Comparison of ENCODE assay signal across 15 cellular contexts in the genomic region with DNA sequence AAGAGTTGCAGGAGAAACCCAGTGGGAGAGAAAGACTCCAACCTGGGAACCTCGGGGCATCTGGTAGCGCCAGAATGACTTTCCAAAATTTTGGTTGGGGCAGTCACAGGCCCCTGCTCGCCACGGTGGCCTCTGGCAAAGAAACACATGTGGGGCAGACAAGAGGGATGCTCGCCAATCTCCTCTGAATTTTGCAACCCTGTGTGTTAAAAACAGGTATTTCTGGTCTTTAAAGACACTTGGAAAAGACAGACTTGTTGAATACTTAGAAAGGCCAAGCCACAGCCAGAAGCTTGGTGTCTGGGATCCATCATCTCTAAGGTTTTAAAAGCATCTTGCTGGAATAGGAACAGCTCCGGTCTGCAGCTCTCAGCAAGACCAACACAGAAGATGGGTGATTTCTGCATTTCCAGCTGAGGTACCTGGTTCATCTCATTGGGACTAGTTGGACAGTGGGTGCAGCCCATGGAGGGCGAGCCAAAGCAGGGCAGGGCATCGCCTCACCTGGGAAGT. TPM values are rescaled to one million over a fixed set of nuclear protein-coding genes. Genes with fewer than 3 reads are reported as not detected.
DNase-seq lines count a peak whose midpoint lies in the region; ATAC-seq and TF ChIP-seq lines count a peak whose summit lies in the region.
"Had no signal": no experiment of that assay in that cellular context is flagged by ENCODE, and none has a peak within 500 bp of the region (broad histone marks: within the 10 kb centered on the region; RNA-seq: fewer than 3 reads in every experiment).

No MANE protein-coding gene starts in this region.

- peaks cover 4% of the 10 kb centered on the region for H3K4me1 ChIP-seq in colonic mucosa
- H3K4me1 ChIP-seq in mucosa of rectum (ENCODE audit: control insufficient read depth in 2 of 2, insufficient read depth in 2 of 2, low read length in 2 of 2): peaks cover 0 to 6% of the 10 kb centered on the region in 2 donors
- peaks cover 10 to 18% of the 10 kb centered on the region in 2 donors for H3K4me1 ChIP-seq in thyroid gland

- H3K27me3 Mint-ChIP-seq in activated naive CD4-positive, alpha-beta T cell treated with anti-CD3 and anti-CD28 coated beads, Interleukin-2, amount 50 U/mL, for 24 hours: no peaks in the 10 kb centered on the region
- H3K27me3 Mint-ChIP-seq in mesothelial cell of epicardium (ENCODE audit: low read depth): peaks cover 40% of the 10 kb centered on the region

- intact Hi-C loops in colonic mucosa (cut with DNase I) (no loop called here), thyroid gland (cut with DNase I) (no loop called here)

- TF ChIP-seq POLR2A in thyroid gland (IDR thresholded peaks at IDR 0.05): no peak

- H3K27ac ChIP-seq in colonic mucosa: peak overlapping the region; percentile 70
- peak overlapping the region; percentile 64 to 74 for H3K27ac ChIP-seq in mucosa of rectum (ENCODE audit: low read depth in 2 of 2, low read length in 2 of 2)
- H3K27ac ChIP-seq in thyroid gland: peak overlapping the region in 2 of 3 donors; percentile 41 to 46

- no peak overlapping the region for H3K4me3 Mint-ChIP-seq in activated naive CD4-positive, alpha-beta T cell treated with anti-CD3 and anti-CD28 coated beads, Interleukin-2, amount 50 U/mL, for 24 hours
- H3K4me3 Mint-ChIP-seq in mesothelial cell of epicardium: no peak overlapping the region
- H3K4me3 Mint-ChIP-seq: neural crest cell had no signal

- H3K9ac ChIP-seq in colonic mucosa (ENCODE audit: low read depth in 2 of 2, low read length in 2 of 2): no peak overlapping the region
- no peak overlapping the region for H3K9ac ChIP-seq in mucosa of rectum (ENCODE audit: low read depth in 1 of 2, low read length in 2 of 2)

- H3K27ac Mint-ChIP-seq in activated naive CD4-positive, alpha-beta T cell treated with anti-CD3 and anti-CD28 coated beads, Interleukin-2, amount 50 U/mL, for 24 hours: peak overlapping the region; percentile 62
- peak overlapping the region in 1 of 2 donors; percentile 45 for H3K27ac Mint-ChIP-seq in activated naive CD4-positive, alpha-beta T cell treated with anti-CD3 and anti-CD28 coated beads, Interleukin-2, amount 50 U/mL, for 72 hours
- H3K27ac Mint-ChIP-seq in mesothelial cell of epicardium: no peak overlapping the region

- no peak for ATAC-seq in activated naive CD4-positive, alpha-beta T cell treated with anti-CD3 and anti-CD28 coated beads, Interleukin-2, amount 50 U/mL, for 72 hours
- ATAC-seq in HG02852 (IDR thresholded peaks at IDR 0.05; ENCODE audit: unreplicated experiment): no peak
- ATAC-seq: HCT116 had no signal

- H3K4me3 ChIP-seq in colonic mucosa: no peak overlapping the region
- H3K4me3 ChIP-seq in mucosa of rectum (ENCODE audit: low read length in 2 of 2): peak overlapping the region in 1 of 2 donors; percentile 13
- no peak overlapping the region for H3K4me3 ChIP-seq in thyroid gland (replicated peaks in 1 of 3)

- H3K36me3 Mint-ChIP-seq in activated naive CD4-positive, alpha-beta T cell treated with anti-CD3 and anti-CD28 coated beads, Interleukin-2, amount 50 U/mL, for 24 hours: peaks cover 29% of the 10 kb centered on the region
- peaks cover 62 to 71% of the 10 kb centered on the region in 2 donors for H3K36me3 Mint-ChIP-seq in activated naive CD4-positive, alpha-beta T cell treated with anti-CD3 and anti-CD28 coated beads, Interleukin-2, amount 50 U/mL, for 72 hours
- H3K36me3 Mint-ChIP-seq in mesothelial cell of epicardium: no peaks in the 10 kb centered on the region

- no peaks in the 10 kb centered on the region for H3K27me3 ChIP-seq in colonic mucosa
- H3K27me3 ChIP-seq in mucosa of rectum (ENCODE audit: control insufficient read depth in 2 of 2, insufficient read depth in 2 of 2, low read length in 2 of 2): no peaks in the 10 kb centered on the region
- no peaks in the 10 kb centered on the region for H3K27me3 ChIP-seq in thyroid gland

- WGBS in thyroid gland, 2 donors: 74 to 80% methylated on average over 7 to 8 of the region's 8 CpGs

- no peak for DNase-seq in activated naive CD4-positive, alpha-beta T cell treated with anti-CD3 and anti-CD28 coated beads, Interleukin-2, amount 50 U/mL, for 72 hours (ENCODE audit: low spot score in 2 of 2)
- DNase-seq in colonic mucosa: no peak
- no peak for DNase-seq in thyroid gland
- DNase-seq in mesothelial cell of epicardium (ENCODE audit: low spot score in 2 of 2, unreplicated experiment in 2 of 2): no peak
- no peak for DNase-seq in NCI-H748 (lab: John Stamatoyannopoulos, UW; ENCODE audit: unreplicated experiment)
- DNase-seq: GDM1, NCI-H1092 treated with DMSO at 0.1 percent for 48 hours, NCI-H2081, NCI-H446 treated with DMSO at 0.1 percent for 48 hours, Right ventricle myocardium superior had no signal

- H3K9me3 Mint-ChIP-seq in activated naive CD4-positive, alpha-beta T cell treated with anti-CD3 and anti-CD28 coated beads, Interleukin-2, amount 50 U/mL, for 24 hours: peaks cover 4% of the 10 kb centered on the region
- H3K9me3 Mint-ChIP-seq in activated naive CD4-positive, alpha-beta T cell treated with anti-CD3 and anti-CD28 coated beads, Interleukin-2, amount 50 U/mL, for 72 hours: peaks cover 30 to 35% of the 10 kb centered on the region in 2 donors
- peaks cover 9% of the 10 kb centered on the region for H3K9me3 Mint-ChIP-seq in mesothelial cell of epicardium

- H3K9me3 ChIP-seq in colonic mucosa (no peaks in the 10 kb centered on the region), mucosa of rectum (ENCODE audit: control insufficient read depth in 2 of 2, low read length in 2 of 2) (no peaks in the 10 kb centered on the region), thyroid gland (no peaks in the 10 kb centered on the region)

- peaks cover 76% of the 10 kb centered on the region for H3K4me1 Mint-ChIP-seq in activated naive CD4-positive, alpha-beta T cell treated with anti-CD3 and anti-CD28 coated beads, Interleukin-2, amount 50 U/mL, for 24 hours
- H3K4me1 Mint-ChIP-seq in mesothelial cell of epicardium: peaks cover 4% of the 10 kb centered on the region

- H3K36me3 ChIP-seq in colonic mucosa (no peaks in the 10 kb centered on the region), mucosa of rectum (ENCODE audit: control insufficient read depth in 2 of 2, insufficient read depth in 2 of 2, low read length in 2 of 2) (no peaks in the 10 kb centered on the region), thyroid gland (no peaks in the 10 kb centered on the region)

- no peak for TF ChIP-seq CTCF in colonic mucosa (IDR thresholded peaks at IDR 0.05)
- TF ChIP-seq CTCF in thyroid gland (IDR thresholded peaks at IDR 0.05): no peak
- TF ChIP-seq CTCF in mesothelial cell of epicardium (IDR thresholded peaks at IDR 0.05; ENCODE audit: unreplicated experiment): no peak

RNA-seq across cellular contexts. Expression of gene HLA-E, which starts 31.2 kb away (rescaled TPM):
- total RNA-seq in activated naive CD4-positive, alpha-beta T cell treated with anti-CD3 and anti-CD28 coated beads, Interleukin-2, amount 50 U/mL, for 72 hours: 100 to 1,000 TPM; 493 to 574 TPM
- total RNA-seq in colonic mucosa: 100 to 1,000 TPM; 208 to 471 TPM
- 100 to 1,000 TPM; 382 to 717 (median 457) TPM for total RNA-seq in thyroid gland
- total RNA-seq in mesothelial cell of epicardium: 59.5 to 61.9 TPM (median 61.7 TPM) in 3 replicates

RNA-seq across cellular contexts. Expression of gene GNL1, which starts 35.8 kb away (rescaled TPM):
- total RNA-seq in activated naive CD4-positive, alpha-beta T cell treated with anti-CD3 and anti-CD28 coated beads, Interleukin-2, amount 50 U/mL, for 72 hours: 100 to 1,000 TPM; 107 to 139 TPM
- total RNA-seq in colonic mucosa (10 to 100 TPM; 42.2 to 49.3 TPM), thyroid gland (10 to 100 TPM; 33.9 to 77.7 (median 37.7) TPM), mesothelial cell of epicardium (88.2 to 93.1 TPM (median 91.9 TPM) in 3 replicates)

RNA-seq across cellular contexts. Expression of gene PRR3, which starts 36.6 kb away (rescaled TPM):
- total RNA-seq in activated naive CD4-positive, alpha-beta T cell treated with anti-CD3 and anti-CD28 coated beads, Interleukin-2, amount 50 U/mL, for 72 hours: 10 to 100 TPM; 19.8 to 27.4 TPM
- total RNA-seq in colonic mucosa (1 to 10 TPM; 3.9 to 7.2 TPM), thyroid gland (10 to 100 TPM in 2 of 4 donors, 1 to 10 TPM in 2; 7.4 to 18.0 (median 12.2) TPM), mesothelial cell of epicardium (23.7 to 25.5 TPM (median 23.9 TPM) in 3 replicates)

RNA-seq across cellular contexts. Expression of gene ABCF1, which starts 50.7 kb away (rescaled TPM):
- total RNA-seq in activated naive CD4-positive, alpha-beta T cell treated with anti-CD3 and anti-CD28 coated beads, Interleukin-2, amount 50 U/mL, for 72 hours: 10 to 100 TPM; 84.7 to 91.3 TPM
- total RNA-seq in colonic mucosa (10 to 100 TPM; 43.6 to 61.3 TPM), thyroid gland (10 to 100 TPM; 41.4 to 47.1 (median 43.5) TPM), mesothelial cell of epicardium (71.4 to 73.6 TPM (median 71.5 TPM) in 3 replicates)
